Comparison of ENCODE assay signal across 23 cellular contexts in the genomic region with DNA sequence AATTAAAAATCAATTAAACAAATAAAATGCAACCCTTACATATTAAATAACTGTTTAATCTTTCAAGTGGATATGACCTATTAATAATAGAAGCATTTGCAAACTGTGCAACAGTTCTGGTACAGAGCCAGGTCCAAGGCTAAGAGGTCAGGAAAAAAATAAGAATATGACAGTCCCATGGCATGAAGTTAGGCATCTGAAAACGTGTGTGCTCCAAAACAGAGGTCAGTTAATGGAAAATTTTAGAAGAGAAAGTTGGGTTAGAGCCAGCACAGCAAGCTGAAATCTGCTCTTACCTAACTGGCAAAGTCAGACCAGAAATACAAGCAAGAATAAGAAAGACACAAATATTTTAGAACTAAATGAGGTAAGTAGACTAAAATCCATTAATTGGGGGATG.
"Had no signal": no experiment of that assay in that cellular context is flagged by ENCODE, and none has a peak within 500 bp of the region (broad histone marks: within the 10 kb centered on the region; RNA-seq: fewer than 3 reads in every experiment).

No MANE protein-coding gene starts in this region.

- H3K9me3 ChIP-seq: spleen, thoracic aorta, upper lobe of left lung had no signal

- H3K4me1 ChIP-seq: upper lobe of left lung had no signal

- H3K27me3 ChIP-seq: spleen, upper lobe of left lung had no signal

- H3K27ac ChIP-seq: spleen, thoracic aorta, upper lobe of left lung, WERI-Rb-1 had no signal

- DNase-seq: activated CD4-positive, alpha-beta T cell treated with anti-CD3 and anti-CD28 coated beads, Interleukin-2, amount 10 ng/mL, durations not matched to agents 7 days and 5 days; activated CD4-positive, CD25-positive, alpha-beta regulatory T cell treated with anti-CD3 and anti-CD28 coated beads, Interleukin-2, amount 50 U/mL, for 72 hours; activated CD8-positive, alpha-beta memory T cell treated with anti-CD3 and anti-CD28 coated beads, Interleukin-2, amount 10 ng/mL, durations not matched to agents 7 days and 5 days; activated CD8-positive, alpha-beta T cell treated with anti-CD3 and anti-CD28 coated beads for 36 hours; activated effector memory CD4-positive, alpha-beta T cell treated with anti-CD3 and anti-CD28 coated beads, Interleukin-2, amount 50 U/mL, for 16 hours; activated naive CD4-positive, alpha-beta T cell treated with anti-CD3 and anti-CD28 coated beads, Interleukin-2, amount 10 ng/mL, durations not matched to agents 7 days and 5 days; activated naive CD8-positive, alpha-beta T cell treated with anti-CD3 and anti-CD28 coated beads, Interleukin-2, amount 50 U/mL, for 24 hours; activated T-cell treated with anti-CD3 and anti-CD28 coated beads for 4 hours; anterior cingulate cortex; caudate nucleus; dermis blood vessel endothelial cell; effector CD8-positive, alpha-beta T cell; erythroblast; foreskin fibroblast; immature natural killer cell; nephron progenitor cell; posterior cingulate gyrus; spleen; stimulated activated CD4-positive, alpha-beta T cell treated with anti-CD3 and anti-CD28 coated beads, Interleukin-4, amount 100 ng/mL, for 1 hour; stimulated activated naive CD4-positive, alpha-beta T cell; upper lobe of left lung; WERI-Rb-1 had no signal

- H3K4me3 ChIP-seq: spleen, thoracic aorta, upper lobe of left lung had no signal

- ATAC-seq: activated CD8-positive, alpha-beta memory T cell treated with anti-CD3 and anti-CD28 coated beads, Interleukin-2, amount 10 ng/mL, durations not matched to agents 7 days and 5 days; activated CD8-positive, alpha-beta T cell treated with anti-CD3 and anti-CD28 coated beads for 36 hours; activated naive CD8-positive, alpha-beta T cell treated with anti-CD3 and anti-CD28 coated beads, Interleukin-2, amount 50 U/mL, for 24 hours had no signal

- H3K36me3 ChIP-seq: spleen, thoracic aorta, upper lobe of left lung, WERI-Rb-1 had no signal
